8 cellular contexts compared by ENCODE assay signal in the genomic region with DNA sequence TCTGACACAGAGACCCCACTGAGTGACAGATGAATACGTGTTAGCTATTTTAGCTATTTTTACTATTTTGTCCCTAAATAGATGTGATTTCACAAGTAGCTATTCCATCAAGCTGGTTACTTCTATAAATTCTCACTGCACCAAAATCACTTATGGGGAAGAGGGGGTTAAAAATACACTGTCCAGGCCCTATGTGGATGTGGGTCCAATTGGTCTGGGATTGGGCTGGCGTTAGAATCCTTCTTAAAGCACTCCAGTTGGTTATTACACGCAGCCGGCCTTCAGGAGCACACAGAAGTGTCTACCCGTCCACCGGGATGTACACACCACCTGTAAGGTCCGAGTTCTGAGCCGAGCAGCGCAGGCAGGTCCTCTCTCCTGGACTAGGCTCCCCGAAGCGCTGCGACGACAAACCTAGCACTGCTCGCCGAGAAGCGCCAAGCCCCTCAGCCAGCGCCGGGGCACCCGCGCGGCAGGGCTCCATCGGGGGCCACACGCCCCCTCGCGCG.
DNase-seq lines count a peak whose midpoint lies in the region; ATAC-seq and TF ChIP-seq lines count a peak whose summit lies in the region.

No MANE protein-coding gene starts in this region.

- DNase-seq in caudate nucleus (lab: John Stamatoyannopoulos, UW) (peak in 4 of 61 donors; percentile 26 to 75 (median 60)), memory B cell (ENCODE audit: low spot score in 2 of 2) (no peak), type B pancreatic cell (ENCODE audit: extremely low spot score, unreplicated experiment) (no peak), NCI-H128 (lab: John Stamatoyannopoulos, UW; ENCODE audit: unreplicated experiment) (no peak)

- TF ChIP-seq CTCF in Loucy (conservative IDR thresholded peaks at IDR 0.05; ENCODE audit: low read length) (no peak), type B pancreatic cell (conservative IDR thresholded peaks at IDR 0.05) (no peak)

- peak overlapping the region; percentile 30; the same call in 1 of the 2 replicates for H2AFZ ChIP-seq in Loucy (ENCODE audit: low read length)

- no peaks in the 10 kb centered on the region for H3K9me2 ChIP-seq in Loucy (replicated peaks; ENCODE audit: low read depth, low read length)

- H4K20me1 ChIP-seq in Loucy (ENCODE audit: insufficient read depth, low read length, poor library complexity, severe bottlenecking) = no peaks in the 10 kb centered on the region

- H3K27ac Mint-ChIP-seq in memory B cell = peak overlapping the region; percentile 100
- H3K27ac Mint-ChIP-seq in type B pancreatic cell = peak overlapping the region; percentile 65

- no peaks in the 10 kb centered on the region for H3K27me3 ChIP-seq in Loucy (ENCODE audit: insufficient read depth, low read length, poor library complexity, severe bottlenecking)

- no peaks in the 10 kb centered on the region for H3K36me3 ChIP-seq in Loucy (ENCODE audit: insufficient read depth, low read length)

- no peaks in the 10 kb centered on the region for H3K9me3 ChIP-seq in Loucy (ENCODE audit: insufficient read depth, low read depth, low read length)

- H3K4me3 Mint-ChIP-seq in memory B cell (peak overlapping the region; percentile 87), type B pancreatic cell (peak overlapping the region; percentile 88)

- H3K4me2 ChIP-seq in Loucy (ENCODE audit: low read depth, low read length, poor library complexity, severe bottlenecking) = peak overlapping the region; percentile 65

- H3K79me2 ChIP-seq in Loucy (ENCODE audit: insufficient read depth, low read length) = no peaks in the 10 kb centered on the region

- H3K9ac ChIP-seq in Loucy (ENCODE audit: low read depth, low read length, poor library complexity, severe bottlenecking) = peak overlapping the region; percentile 38

- H3K4me1 Mint-ChIP-seq in memory B cell = peaks cover 51% of the 10 kb centered on the region
- H3K4me1 Mint-ChIP-seq in type B pancreatic cell (ENCODE audit: unreplicated experiment) = peaks cover 12% of the 10 kb centered on the region

- H3K4me3 ChIP-seq in Loucy (ENCODE audit: low read length, poor library complexity, severe bottlenecking) = peak overlapping the region; percentile 70

- no peaks in the 10 kb centered on the region for H3F3A ChIP-seq in Loucy (ENCODE audit: low read depth)

- ATAC-seq in GM18502 (IDR thresholded peaks at IDR 0.05; ENCODE audit: poor library complexity, unreplicated experiment) (peak; percentile 2), memory B cell (ENCODE audit: low read depth) (no peak), GM18858 (IDR thresholded peaks at IDR 0.05; ENCODE audit: unreplicated experiment) (no peak), GM21737 (IDR thresholded peaks at IDR 0.05; ENCODE audit: unreplicated experiment) (no peak)

- H3K27me3 Mint-ChIP-seq in memory B cell (no peaks in the 10 kb centered on the region), type B pancreatic cell (peaks cover 67% of the 10 kb centered on the region)

- H3K36me3 Mint-ChIP-seq in memory B cell = peaks cover 11% of the 10 kb centered on the region
- H3K36me3 Mint-ChIP-seq in type B pancreatic cell = no peaks in the 10 kb centered on the region

- peaks cover 23% of the 10 kb centered on the region for H3K4me1 ChIP-seq in Loucy (ENCODE audit: insufficient read depth, low read length, poor library complexity, severe bottlenecking)

- H3K9me3 Mint-ChIP-seq in memory B cell = no peaks in the 10 kb centered on the region
- H3K9me3 Mint-ChIP-seq in type B pancreatic cell = no peaks in the 10 kb centered on the region

- H3K27ac ChIP-seq in caudate nucleus (ENCODE audit: low read depth, low read length) = peak overlapping the region; percentile 98
